Comparison of ENCODE assay signal across 9 cellular contexts in the genomic region with DNA sequence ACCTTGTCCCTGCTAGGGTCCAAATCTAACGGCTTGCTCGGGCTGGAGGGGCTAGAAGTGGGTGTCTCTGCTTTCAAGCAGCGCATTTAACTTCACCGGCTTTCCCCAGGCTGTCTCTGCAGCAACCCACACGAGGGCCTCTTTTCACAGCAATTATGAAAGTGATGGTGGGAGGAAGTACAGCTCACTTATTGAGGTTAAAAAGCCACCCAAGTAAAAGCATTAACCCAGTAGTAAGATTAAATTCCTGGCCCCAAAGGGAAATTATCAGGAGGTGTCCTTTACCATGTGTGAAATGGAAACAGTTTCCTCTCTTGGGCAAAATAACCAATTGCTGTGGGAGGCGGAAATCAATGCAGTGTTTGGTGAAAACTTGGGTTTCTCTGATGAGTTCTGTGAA. TPM values are rescaled to one million over a fixed set of nuclear protein-coding genes. Genes with fewer than 3 reads are reported as not detected.
DNase-seq lines count a peak whose midpoint lies in the region; ATAC-seq lines count a peak whose summit lies in the region.
"Had no signal": no experiment of that assay in that cellular context is flagged by ENCODE, and none has a peak within 500 bp of the region (broad histone marks: within the 10 kb centered on the region; RNA-seq: fewer than 3 reads in every experiment).

No MANE protein-coding gene starts in this region.

- DNase-seq in activated naive CD4-positive, alpha-beta T cell treated with anti-CD3 and anti-CD28 coated beads, Interleukin-2, amount 50 U/mL, for 72 hours (ENCODE audit: low spot score in 2 of 2) = peak in 1 of 2 donors; percentile 45
- DNase-seq in stimulated activated CD4-positive, alpha-beta T cell treated with anti-CD3 and anti-CD28 coated beads, Interleukin-4, amount 100 ng/mL, for 4 hours = peak; percentile 25 to 32
- no peak for DNase-seq in NCI-H128 (lab: John Stamatoyannopoulos, UW; ENCODE audit: unreplicated experiment)
- DNase-seq in KBM-7 = no peak
- DNase-seq in NCI-H446 treated with DMSO at 0.1 percent for 48 hours (lab: John Stamatoyannopoulos, UW) = no peak
- no peak for DNase-seq in GF-D8 (lab: John Stamatoyannopoulos, UW)
- DNase-seq: SHP77 had no signal

- no peaks in the 10 kb centered on the region for H3K9me3 Mint-ChIP-seq in activated naive CD4-positive, alpha-beta T cell treated with anti-CD3 and anti-CD28 coated beads, Interleukin-2, amount 50 U/mL, for 72 hours

- in situ Hi-C loops in KBM-7 (cut with MboI; ENCODE audit: low pct_unique_long_range_greater_than_20kb, low sequenced_read_pairs) = no loop called here

- peak overlapping the region in 1 of 2 donors; percentile 70 for H3K27ac Mint-ChIP-seq in activated naive CD4-positive, alpha-beta T cell treated with anti-CD3 and anti-CD28 coated beads, Interleukin-2, amount 50 U/mL, for 72 hours

- H3K36me3 Mint-ChIP-seq in activated naive CD4-positive, alpha-beta T cell treated with anti-CD3 and anti-CD28 coated beads, Interleukin-2, amount 50 U/mL, for 72 hours = no peaks in the 10 kb centered on the region

- peak; percentile 85 for ATAC-seq in GM19452 (IDR thresholded peaks at IDR 0.05; ENCODE audit: unreplicated experiment)
- peak; percentile 74 for ATAC-seq in HG03565 (IDR thresholded peaks at IDR 0.05; ENCODE audit: unreplicated experiment)
- ATAC-seq in activated naive CD4-positive, alpha-beta T cell treated with anti-CD3 and anti-CD28 coated beads, Interleukin-2, amount 50 U/mL, for 72 hours = peak; percentile 78 to 81

RNA-seq across cellular contexts. Expression of a gene that starts 41.1 kb away (rescaled TPM):
- 10 to 100 TPM; 17.8 to 36.2 TPM for total RNA-seq in activated naive CD4-positive, alpha-beta T cell treated with anti-CD3 and anti-CD28 coated beads, Interleukin-2, amount 50 U/mL, for 72 hours

RNA-seq across cellular contexts. Expression of a gene that starts 45.5 kb away (rescaled TPM):
- under 1 TPM; 0.50 to 0.99 TPM for total RNA-seq in activated naive CD4-positive, alpha-beta T cell treated with anti-CD3 and anti-CD28 coated beads, Interleukin-2, amount 50 U/mL, for 72 hours

RNA-seq across cellular contexts. Expression of a gene that starts 57.2 kb away (rescaled TPM):
- total RNA-seq in activated naive CD4-positive, alpha-beta T cell treated with anti-CD3 and anti-CD28 coated beads, Interleukin-2, amount 50 U/mL, for 72 hours = 1 to 10 TPM in 1 of 2 donors, under 1 TPM in 1; 0.49 to 1.0 TPM

Comparison
In these comparisons a context has a peak if more than half of its experiments do, and no peak if none do; other contexts are left out.
1. DNase-seq: peak in stimulated activated CD4-positive, alpha-beta T cell treated with anti-CD3 and anti-CD28 coated beads, Interleukin-4, amount 100 ng/mL, for 4 hours (2 of 2); none in NCI-H128 (single experiment), KBM-7 (single experiment), NCI-H446 treated with DMSO at 0.1 percent for 48 hours (single experiment) and GF-D8 (single experiment).
2. Peak in every context shown above with its lines, with median percentiles within 50 percentile points of each other: ATAC-seq.